ENCODE assay signal across 8 cellular contexts in genomic region chr1:184982002-184982954, GRCh38. TPM values are rescaled to one million over a fixed set of nuclear protein-coding genes. Genes with fewer than 3 reads are reported as not detected.
DNase-seq lines count a peak whose midpoint lies in the region; ATAC-seq and TF ChIP-seq lines count a peak whose summit lies in the region.

No MANE protein-coding gene starts in this region.

- in situ Hi-C loops in KBM-7 (cut with MboI; ENCODE audit: low pct_unique_long_range_greater_than_20kb, low sequenced_read_pairs) = loop anchor here (25.0 kb wide), 2 partner anchors 180 to 195 kb away; partner anchors contain the start of genes SWT1 and TRMT1L

- H3K79me2 ChIP-seq in fibroblast of lung (ENCODE audit: control insufficient read depth, insufficient read depth, low read length) = no peaks in the 10 kb centered on the region

- peak; percentile 98 for ATAC-seq in GM21723 (IDR thresholded peaks at IDR 0.05; ENCODE audit: unreplicated experiment)

- peak; percentile 59 to 84 (median 82) for TF ChIP-seq CTCF in Peyer's patch (IDR thresholded peaks at IDR 0.05)
- peak; percentile 88 to 98 for TF ChIP-seq CTCF in fibroblast of lung (conservative IDR thresholded peaks at IDR 0.05 in 1 of 2, IDR thresholded peaks at IDR 0.05 in 1 of 2; ENCODE audit: low read depth in 1 of 2, low read length in 2 of 2)
- peak; percentile 92 for TF ChIP-seq CTCF in neutrophil (IDR thresholded peaks at IDR 0.05)

- DNase-seq in Daoy (ENCODE audit: low read depth) (peak; percentile 75), KBM-7 (peak; percentile 75), Peyer's patch (peak; percentile 57 to 87 (median 73)), fibroblast of lung (ENCODE audit: low read depth in 2 of 2) (peak; percentile 59 to 84), superior temporal gyrus (ENCODE audit: extremely low spot score) (peak; percentile 67)
- DNase-seq in activated T-cell treated with anti-CD3 and anti-CD28 coated beads, Interleukin-2, amount 50 U/mL, for 1 hour = peak; percentile 73

- H3K27ac ChIP-seq in Peyer's patch = no peak overlapping the region
- no peak overlapping the region for H3K27ac ChIP-seq in fibroblast of lung (ENCODE audit: insufficient read depth, low read length)
- peak overlapping the region; percentile 57 for H3K27ac ChIP-seq in neutrophil

- H3K36me3 ChIP-seq in Peyer's patch (no peaks in the 10 kb centered on the region), fibroblast of lung (ENCODE audit: control insufficient read depth, insufficient read depth, low read length) (no peaks in the 10 kb centered on the region), neutrophil (no peaks in the 10 kb centered on the region)

- no peaks in the 10 kb centered on the region for H3K9me3 ChIP-seq in Peyer's patch
- H3K9me3 ChIP-seq in fibroblast of lung (ENCODE audit: control insufficient read depth, insufficient read depth, low read depth, low read length) = no peaks in the 10 kb centered on the region
- H3K9me3 ChIP-seq in neutrophil = no peaks in the 10 kb centered on the region

- H4K20me1 ChIP-seq in fibroblast of lung (ENCODE audit: control insufficient read depth, extremely low read depth, insufficient read depth, low read length) = no peaks in the 10 kb centered on the region

- H2AFZ ChIP-seq in fibroblast of lung (ENCODE audit: low read length) = no peak overlapping the region

- TF ChIP-seq POLR2A in Peyer's patch (IDR thresholded peaks at IDR 0.05) = no peak

- no peaks in the 10 kb centered on the region for H3K4me1 ChIP-seq in Peyer's patch
- no peaks in the 10 kb centered on the region for H3K4me1 ChIP-seq in fibroblast of lung (ENCODE audit: control insufficient read depth, extremely low read depth, insufficient read depth, low read length)
- H3K4me1 ChIP-seq in neutrophil (ENCODE audit: control insufficient read depth in 1 of 2, insufficient read depth in 1 of 2, low read depth in 1 of 2, low read length in 1 of 2) = peaks cover 9 to 10% of the 10 kb centered on the region in 2 experiments

- H3K27me3 ChIP-seq in Peyer's patch (no peaks in the 10 kb centered on the region), fibroblast of lung (ENCODE audit: control insufficient read depth, insufficient read depth, low read length) (no peaks in the 10 kb centered on the region), neutrophil (no peaks in the 10 kb centered on the region)

- no peak overlapping the region for H3K9ac ChIP-seq in fibroblast of lung (ENCODE audit: insufficient read depth, low read length)

- H3K4me2 ChIP-seq in fibroblast of lung (ENCODE audit: extremely low read depth, insufficient read depth, low read length) = no peak overlapping the region

- H3K4me3 ChIP-seq in Peyer's patch = no peak overlapping the region
- no peak overlapping the region for H3K4me3 ChIP-seq in fibroblast of lung (replicated peaks in 1 of 4; ENCODE audit: control extremely low read depth in 1 of 4, insufficient read depth in 1 of 4, low read depth in 3 of 4, low read length in 4 of 4)
- no peak overlapping the region for H3K4me3 ChIP-seq in neutrophil (ENCODE audit: low read depth in 1 of 2, low read length in 1 of 2)

RNA-seq across cellular contexts. Expression of gene NIBAN1, which starts 8.0 kb away (rescaled TPM):
- 15.4 and 17.4 TPM in 2 replicates for total RNA-seq in Daoy (2014; rRNA removed; shearing (Covaris generic))
- total RNA-seq in Peyer's patch (10 to 100 TPM in 2 of 4 donors, 1 to 10 TPM in 2; 7.7 to 32.2 (median 9.5) TPM), fibroblast of lung (91.7 and 122 TPM in 2 replicates)
- 11.9 and 31.3 TPM in 2 replicates for polyA plus RNA-seq in fibroblast of lung
- polyA plus RNA-seq in fibroblast of lung (2012) = 14.8 and 31.6 TPM in 2 replicates
- 10.6 and 30.2 TPM in 2 replicates for polyA minus RNA-seq in fibroblast of lung (ENCODE audit: low replicate concordance)
